In the genomic region with DNA sequence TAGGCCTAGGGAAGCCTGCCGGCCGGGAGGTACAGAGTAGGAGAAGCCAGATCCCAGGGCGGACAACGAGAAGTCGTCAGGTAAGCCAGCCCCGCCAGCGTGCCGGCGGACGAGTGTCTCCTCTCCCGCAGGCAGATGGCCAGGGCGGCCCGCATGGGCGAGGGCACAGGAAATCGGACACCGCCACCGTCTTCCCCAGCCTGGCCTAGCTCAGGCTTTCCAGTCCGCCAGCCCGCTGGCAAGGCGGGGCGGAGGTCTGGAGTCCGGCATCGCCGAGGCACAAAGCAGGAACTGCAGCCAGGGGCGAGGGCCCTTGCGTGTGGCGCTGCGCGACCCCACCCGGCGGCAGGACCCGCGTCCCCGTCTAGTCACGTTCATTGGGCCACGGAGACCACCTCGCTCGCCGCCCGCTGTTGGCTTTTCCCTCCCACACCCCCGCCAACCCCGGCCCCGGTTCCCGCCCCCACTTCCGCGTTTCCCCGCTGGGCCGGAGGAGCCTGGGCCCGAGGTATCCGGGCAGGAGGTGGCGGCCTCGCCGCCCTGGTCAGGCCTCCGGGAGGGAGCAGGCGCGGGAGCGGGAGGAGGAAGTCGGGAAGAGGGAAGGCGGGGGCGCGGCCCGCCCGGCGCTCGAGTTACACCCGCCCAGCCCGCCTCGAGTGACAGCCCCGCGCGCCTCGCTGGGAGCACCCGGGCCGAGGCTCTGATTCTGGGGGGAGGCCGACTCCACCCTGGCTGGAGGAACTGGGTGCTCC, we compare ENCODE assay signal across 9 cellular contexts. TPM values are rescaled to one million over a fixed set of nuclear protein-coding genes. Genes with fewer than 3 reads are reported as not detected.
DNase-seq lines count a peak whose midpoint lies in the region; ATAC-seq, FAIRE-seq and TF ChIP-seq lines count a peak whose summit lies in the region.
"Had no signal": no experiment of that assay in that cellular context is flagged by ENCODE, and none has a peak within 500 bp of the region (broad histone marks: within the 10 kb centered on the region; RNA-seq: fewer than 3 reads in every experiment).

GPD2 (plus strand) TSS at position 655 of the 752 bp plus-strand sequence. CDS start 39,727 bp downstream, outside the sequence.

- peaks cover 4% of the 10 kb centered on the region; the same call in 1 of the 2 replicates for H3K36me3 ChIP-seq in WERI-Rb-1
- H3K36me3 ChIP-seq in breast epithelium = no peaks in the 10 kb centered on the region
- no peaks in the 10 kb centered on the region for H3K36me3 ChIP-seq in small intestine (ENCODE audit: control insufficient read depth in 2 of 2, insufficient read depth in 2 of 2, low read length in 2 of 2)

- intact Hi-C loops in breast epithelium (cut with DNase I; ENCODE audit: low total_unique reads) = no loop called here

- ATAC-seq in HG02798 (IDR thresholded peaks at IDR 0.05; ENCODE audit: poor library complexity, unreplicated experiment) = peak; percentile 61

- peak within 1 kb of the TSS; percentile 96 for H3K27ac ChIP-seq in WERI-Rb-1
- H3K27ac ChIP-seq in breast epithelium = peak within 1 kb of the TSS; percentile 98 to 99
- peak within 1 kb of the TSS; percentile 99 for H3K27ac ChIP-seq in small intestine (ENCODE audit: low read depth in 1 of 2, low read length in 1 of 2)

- TF ChIP-seq POLR2A in breast epithelium (IDR thresholded peaks at IDR 0.05) = peak; percentile 86

- DNase-seq in NCI-H187 (lab: John Stamatoyannopoulos, UW) (peak; percentile 9 to 31), NCI-H187 treated with DMSO at 0.1 percent for 48 hours (lab: John Stamatoyannopoulos, UW) (no peak), NCI-H1930 (lab: John Stamatoyannopoulos, UW) (peak; percentile 66 to 71), WERI-Rb-1 (peak; percentile 92), breast epithelium (ENCODE audit: low spot score in 2 of 2) (peak; percentile 88 to 91), iPS-NIHi11 (ENCODE audit: low spot score) (peak; percentile 91), small intestine (peak; percentile 91)

- H3K9me3 ChIP-seq in WERI-Rb-1 (ENCODE audit: severe bottlenecking) (no peaks in the 10 kb centered on the region), breast epithelium (no peaks in the 10 kb centered on the region), small intestine (ENCODE audit: control insufficient read depth, low read depth) (no peaks in the 10 kb centered on the region)

- H3K4me3 ChIP-seq in WERI-Rb-1 (ENCODE audit: low read depth, low read length) = peak within 1 kb of the TSS; percentile 89
- H3K4me3 ChIP-seq in breast epithelium = peak within 1 kb of the TSS; percentile 68 to 74 (median 68)
- H3K4me3 ChIP-seq in small intestine (ENCODE audit: low read depth in 1 of 2, low read length in 2 of 2) = peak within 1 kb of the TSS; percentile 72 to 77

- WGBS in small intestine, 3 donors = 1 to 2% (median 1%) methylated on average over 48 to 75 of the region's 75 CpGs

- TF ChIP-seq CTCF in WERI-Rb-1 (IDR thresholded peaks at IDR 0.05; ENCODE audit: low read depth, low read length) (no peak), breast epithelium (IDR thresholded peaks at IDR 0.05) (peak in 1 of 3 donors; percentile 7)

- no peaks in the 10 kb centered on the region for H3K27me3 ChIP-seq in WERI-Rb-1 (ENCODE audit: insufficient read depth, low read depth, severe bottlenecking)
- H3K27me3 ChIP-seq in breast epithelium = no peaks in the 10 kb centered on the region
- no peaks in the 10 kb centered on the region for H3K27me3 ChIP-seq in small intestine (ENCODE audit: control insufficient read depth in 2 of 2, insufficient read depth in 2 of 2, low read length in 2 of 2)

- no peak for FAIRE-seq in small intestine (lab: Jason Lieb, UNC)
- FAIRE-seq: G401.6 had no signal

- peaks cover 5% of the 10 kb centered on the region in 2 donors for H3K4me1 ChIP-seq in breast epithelium
- peaks cover 0 to 9% of the 10 kb centered on the region in 2 donors for H3K4me1 ChIP-seq in small intestine (ENCODE audit: control insufficient read depth in 2 of 2, insufficient read depth in 1 of 2, low read depth in 1 of 2, low read length in 1 of 2)

RNA-seq across cellular contexts. Expression of gene GPD2, which starts in this region (rescaled TPM):
- 100 to 1,000 TPM in 1 of 3 donors, 10 to 100 TPM in 2; 28.8 to 104 (median 79.6) TPM for total RNA-seq in breast epithelium
- 10 to 100 TPM; 10.5 to 13.8 (median 13.6) TPM for polyA plus RNA-seq in small intestine
